ENCODE assay signal across 24 cellular contexts in the genomic region with DNA sequence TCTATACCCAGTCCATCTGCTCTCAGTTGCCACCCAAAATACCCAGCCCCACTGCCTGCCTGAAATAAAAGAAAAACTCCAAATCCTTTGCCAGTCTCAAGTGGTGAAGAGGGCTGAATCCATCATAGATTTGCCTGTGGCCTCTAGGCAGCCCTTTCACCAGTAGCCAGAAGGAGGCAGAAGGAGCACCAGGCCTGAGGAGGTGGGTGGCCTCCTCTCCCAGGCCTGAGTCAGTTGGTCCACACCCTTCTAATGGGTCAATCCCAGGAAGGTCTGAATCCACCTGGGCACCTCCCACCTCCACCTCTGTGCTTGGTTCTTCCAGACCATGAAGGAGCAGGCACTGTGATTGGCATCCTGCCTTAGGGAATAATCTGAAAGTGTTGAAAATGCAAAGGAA.
A peak's percentile ranks its signal among the peaks of the same experiment; 100 is the strongest.
DNase-seq lines count a peak whose midpoint lies in the region; ATAC-seq and TF ChIP-seq lines count a peak whose summit lies in the region.
"Had no signal": no experiment of that assay in that cellular context is flagged by ENCODE, and none has a peak within 500 bp of the region (broad histone marks: within the 10 kb centered on the region; RNA-seq: fewer than 3 reads in every experiment).

No MANE protein-coding gene starts in this region.

- H3K9me3 ChIP-seq in HCT116 (ENCODE audit: control insufficient read depth in 1 of 2, insufficient read depth in 1 of 2, low read depth in 1 of 2, low read length in 2 of 2), result no peaks in the 10 kb centered on the region
- no peaks in the 10 kb centered on the region for H3K9me3 ChIP-seq in stomach
- H3K9me3 ChIP-seq: MG63, prostate gland had no signal

- no peak for TF ChIP-seq RAD21 in HCT116 (IDR thresholded peaks at IDR 0.05; ENCODE audit: low read depth)

- no peaks in the 10 kb centered on the region for H3K9me2 ChIP-seq in HCT116 (ENCODE audit: insufficient read depth)

- peak overlapping the region; percentile 73 for H3K27ac Mint-ChIP-seq in mesothelial cell of epicardium
- H3K27ac Mint-ChIP-seq: activated CD4-positive, alpha-beta T cell treated with anti-CD3 and anti-CD28 coated beads, Interleukin-2, amount 10 ng/mL, durations not matched to agents 7 days and 5 days; IgD-negative memory B cell; natural killer cell; stimulated activated naive CD8-positive, alpha-beta T cell treated with anti-CD3 and anti-CD28 coated beads, Interleukin-15, Interleukin-2, amounts not matched to agents 100 ng/mL and 50 ng/mL, for 24 hours had no signal

- no peaks in the 10 kb centered on the region for H4K20me1 ChIP-seq in HCT116 (ENCODE audit: insufficient read depth)

- peaks cover 67% of the 10 kb centered on the region for H3K4me1 Mint-ChIP-seq in mesothelial cell of epicardium
- H3K4me1 Mint-ChIP-seq: activated CD4-positive, alpha-beta T cell treated with anti-CD3 and anti-CD28 coated beads, Interleukin-2, amount 10 ng/mL, durations not matched to agents 7 days and 5 days; IgD-negative memory B cell had no signal

- H3K27me3 Mint-ChIP-seq in mesothelial cell of epicardium (ENCODE audit: low read depth), result no peaks in the 10 kb centered on the region
- H3K27me3 Mint-ChIP-seq: activated CD4-positive, alpha-beta T cell treated with anti-CD3 and anti-CD28 coated beads, Interleukin-2, amount 10 ng/mL, durations not matched to agents 7 days and 5 days; IgD-negative memory B cell had no signal

- no peaks in the 10 kb centered on the region for H3K79me2 ChIP-seq in HCT116 (ENCODE audit: insufficient read depth, low read length)

- ATAC-seq in HCT116, result peak; percentile 60
- ATAC-seq: natural killer cell had no signal

- H3K4me3 Mint-ChIP-seq in mesothelial cell of epicardium, result no peak overlapping the region
- H3K4me3 Mint-ChIP-seq: activated CD4-positive, alpha-beta T cell treated with anti-CD3 and anti-CD28 coated beads, Interleukin-2, amount 10 ng/mL, durations not matched to agents 7 days and 5 days; IgD-negative memory B cell; natural killer cell; stimulated activated naive CD8-positive, alpha-beta T cell treated with anti-CD3 and anti-CD28 coated beads, Interleukin-15, Interleukin-2, amounts not matched to agents 100 ng/mL and 50 ng/mL, for 24 hours had no signal

- POLR2A ChIA-PET in HCT116 (lab: Charles Lee), result no interaction called here

- H3K4me3 ChIP-seq in HCT116 (replicated peaks in 1 of 2; ENCODE audit: low read depth in 1 of 2, low read length in 2 of 2) (no peak overlapping the region), epithelial cell of proximal tubule (ENCODE audit: low read depth, low read length) (no peak overlapping the region), stomach (no peak overlapping the region)
- H3K4me3 ChIP-seq: MG63, prostate gland had no signal

- no peak overlapping the region for H2AFZ ChIP-seq in HCT116 (ENCODE audit: low read depth, low read length, poor library complexity, severe bottlenecking)

- H3K27me3 ChIP-seq in HCT116 (ENCODE audit: insufficient read depth, low read length) (0 out of 2 replicates have a peak, but pooled peaks cover 4% of the 10 kb centered on the region), stomach (no peaks in the 10 kb centered on the region)
- H3K27me3 ChIP-seq: brain microvascular endothelial cell, MG63 had no signal

- no peak for TF ChIP-seq POLR2A in HCT116 (IDR thresholded peaks at IDR 0.05; ENCODE audit: borderline replicate concordance, extremely low read depth, insufficient read depth, insufficient read length)
- no peak for TF ChIP-seq POLR2A in stomach (IDR thresholded peaks at IDR 0.05)

- intact Hi-C loops in HCT116 (cut with micrococcal nuclease) (no loop called here), stomach (cut with DNase I; ENCODE audit: low total_unique reads) (no loop called here)

- H3K4me2 ChIP-seq in HCT116 (ENCODE audit: low read length), result no peak overlapping the region

- BruUV-seq in HCT116 (replicated peaks; lab: Mats Ljungman, UMichigan), result no TSS peak

- H3K36me3 ChIP-seq in HCT116 (ENCODE audit: control insufficient read depth in 1 of 2, insufficient read depth in 2 of 2, low read length in 2 of 2) (no peaks in the 10 kb centered on the region), stomach (no peaks in the 10 kb centered on the region)
- H3K36me3 ChIP-seq: brain microvascular endothelial cell, prostate gland had no signal

- no peaks in the 10 kb centered on the region for H3K36me3 Mint-ChIP-seq in mesothelial cell of epicardium
- H3K36me3 Mint-ChIP-seq: IgD-negative memory B cell, natural killer cell had no signal

- RAD21 ChIA-PET in HCT116 (lab: Charles Lee; ENCODE audit: low non-redundant PET in 1 of 2, low total read pairs in 2 of 2, uncharacterized antibody in 2 of 2, unreplicated experiment in 2 of 2), result no interaction called here

- H3K9ac ChIP-seq in HCT116 (ENCODE audit: low read length), result no peak overlapping the region

- H3K4me1 ChIP-seq in HCT116 (ENCODE audit: control insufficient read depth in 1 of 2, insufficient read depth in 2 of 2, low read length in 2 of 2) (no peaks in the 10 kb centered on the region), stomach (peaks cover 58 to 81% (median 75%) of the 10 kb centered on the region in 4 donors)
- H3K4me1 ChIP-seq: prostate gland had no signal

- H3K9me3 Mint-ChIP-seq in mesothelial cell of epicardium, result no peaks in the 10 kb centered on the region
- H3K9me3 Mint-ChIP-seq: activated CD4-positive, alpha-beta T cell treated with anti-CD3 and anti-CD28 coated beads, Interleukin-2, amount 10 ng/mL, durations not matched to agents 7 days and 5 days; IgD-negative memory B cell; natural killer cell; stimulated activated naive CD8-positive, alpha-beta T cell treated with anti-CD3 and anti-CD28 coated beads, Interleukin-15, Interleukin-2, amounts not matched to agents 100 ng/mL and 50 ng/mL, for 24 hours had no signal

- H3K27ac ChIP-seq in HCT116 (ENCODE audit: low read depth, low read length) (no peak overlapping the region), stomach (peak overlapping the region in 3 of 5 donors; percentile 68 to 80 (median 80))
- H3K27ac ChIP-seq: brain microvascular endothelial cell, prostate gland had no signal

- no peak for TF ChIP-seq EP300 in stomach (IDR thresholded peaks at IDR 0.05)

- CTCF ChIA-PET in HCT116 (lab: Charles Lee), result no interaction called here

- DNase-seq in HCT116 (ENCODE audit: low read depth, low spot score) (no peak), epithelial cell of proximal tubule (ENCODE audit: low read depth) (no peak), mesothelial cell of epicardium (ENCODE audit: low spot score in 2 of 2, unreplicated experiment in 2 of 2) (no peak), stomach (peak; percentile 31), glomerular visceral epithelial cell (ENCODE audit: extremely low spot score) (no peak), NCI-H748 (lab: John Stamatoyannopoulos, UW; ENCODE audit: unreplicated experiment) (no peak), T-helper 1 cell (no peak), NCI-H82 (lab: John Stamatoyannopoulos, UW) (no peak)
- DNase-seq: activated CD4-positive, alpha-beta T cell treated with anti-CD3 and anti-CD28 coated beads, Interleukin-2, amount 10 ng/mL, durations not matched to agents 7 days and 5 days; C1 segment of cervical spinal cord; cortex of kidney; hypothalamus; islet precursor cell; MG63; natural killer cell; NCI-H1436 treated with DMSO at 0.1 percent for 48 hours; NCI-H2171 treated with DMSO at 0.1 percent for 48 hours; NCI-H748 treated with DMSO at 0.1 percent for 48 hours; small intestine; stimulated activated CD4-positive, alpha-beta T cell treated with anti-CD3 and anti-CD28 coated beads, Interleukin-2, amount 100 ng/mL, for 48 hours had no signal

- TF ChIP-seq CTCF in HCT116 (IDR thresholded peaks at IDR 0.05 in 2 of 3, conservative IDR thresholded peaks at IDR 0.05 in 1 of 3; ENCODE audit: borderline replicate concordance in 1 of 3, insufficient read depth in 1 of 3, low read depth in 2 of 3, low read length in 2 of 3), result peak in 1 of 3 experiments; percentile 13; a peak in 1 of 6 replicates
- peak; percentile 17 for TF ChIP-seq CTCF in epithelial cell of proximal tubule (conservative IDR thresholded peaks at IDR 0.05; ENCODE audit: low read depth, low read length)
- TF ChIP-seq CTCF in mesothelial cell of epicardium (IDR thresholded peaks at IDR 0.05; ENCODE audit: unreplicated experiment), result no peak
- TF ChIP-seq CTCF in stomach (IDR thresholded peaks at IDR 0.05), result no peak

TF ChIP-seq in HCT116, 20 proteins besides CTCF, POLR2A, EP300 and RAD21 (continues in another document):
- TF ChIP-seq POLR2AphosphoS5 (IDR thresholded peaks at IDR 0.05; ENCODE audit: low read depth, low read length), result no peak
- no peak for TF ChIP-seq ZNF274 (IDR thresholded peaks at IDR 0.05; ENCODE audit: low read depth, low read length)
- no peak for TF ChIP-seq ELF1 (IDR thresholded peaks at IDR 0.05; ENCODE audit: borderline replicate concordance, low read depth)
- no peak for TF ChIP-seq CEBPB (IDR thresholded peaks at IDR 0.05; ENCODE audit: low read depth)
- TF ChIP-seq ZBTB33 (IDR thresholded peaks at IDR 0.05; ENCODE audit: extremely low read depth, insufficient replicate concordance, low read length), result no peak
